1 cellular context compared by ENCODE assay signal in the genomic region with DNA sequence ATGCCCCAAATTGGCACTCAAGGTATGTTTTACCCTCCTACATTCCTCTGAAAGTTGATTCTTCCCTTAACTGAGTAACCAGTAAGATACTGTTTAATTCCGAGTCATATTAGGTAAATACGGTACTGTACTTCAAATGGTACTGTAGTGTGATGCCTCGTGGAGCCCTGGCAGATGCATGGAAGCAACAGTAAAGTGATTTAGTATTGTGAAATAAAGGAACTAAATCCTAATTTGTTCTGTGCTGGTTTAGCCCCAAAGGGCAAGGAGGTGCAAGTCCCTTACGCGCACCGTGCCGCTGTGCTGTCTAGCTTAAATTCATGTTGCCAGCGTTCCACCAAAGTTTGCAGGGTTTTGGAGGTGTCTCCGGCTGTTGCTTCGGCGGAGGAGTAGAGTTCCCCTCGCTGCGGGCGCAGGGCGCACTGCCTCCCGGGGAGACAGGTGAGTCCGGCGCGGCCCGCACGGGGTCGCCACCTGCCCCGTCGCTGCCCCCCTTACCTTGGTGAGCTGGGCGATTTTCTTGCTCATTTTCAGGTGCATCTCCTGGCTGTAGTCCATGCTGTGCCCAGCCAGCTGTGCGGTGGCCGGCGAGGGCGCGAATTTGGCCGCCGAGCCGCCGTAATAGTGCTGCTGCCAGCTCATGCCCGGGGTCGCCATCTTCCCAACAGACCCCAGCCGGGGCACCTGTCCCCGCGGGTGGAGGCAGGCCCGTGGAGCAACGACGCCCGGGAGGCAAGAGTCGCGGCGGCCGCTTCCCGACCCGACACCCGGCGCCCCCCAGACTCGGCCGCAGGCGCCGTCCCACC.
TF ChIP-seq lines count a peak whose summit lies in the region.

No MANE protein-coding gene starts in this region.

TF ChIP-seq in K562, 482 proteins besides CTCF, POLR2A, EP300 and RAD21 (continued from another document and continues in another):
- TF ChIP-seq, protein P1, sequence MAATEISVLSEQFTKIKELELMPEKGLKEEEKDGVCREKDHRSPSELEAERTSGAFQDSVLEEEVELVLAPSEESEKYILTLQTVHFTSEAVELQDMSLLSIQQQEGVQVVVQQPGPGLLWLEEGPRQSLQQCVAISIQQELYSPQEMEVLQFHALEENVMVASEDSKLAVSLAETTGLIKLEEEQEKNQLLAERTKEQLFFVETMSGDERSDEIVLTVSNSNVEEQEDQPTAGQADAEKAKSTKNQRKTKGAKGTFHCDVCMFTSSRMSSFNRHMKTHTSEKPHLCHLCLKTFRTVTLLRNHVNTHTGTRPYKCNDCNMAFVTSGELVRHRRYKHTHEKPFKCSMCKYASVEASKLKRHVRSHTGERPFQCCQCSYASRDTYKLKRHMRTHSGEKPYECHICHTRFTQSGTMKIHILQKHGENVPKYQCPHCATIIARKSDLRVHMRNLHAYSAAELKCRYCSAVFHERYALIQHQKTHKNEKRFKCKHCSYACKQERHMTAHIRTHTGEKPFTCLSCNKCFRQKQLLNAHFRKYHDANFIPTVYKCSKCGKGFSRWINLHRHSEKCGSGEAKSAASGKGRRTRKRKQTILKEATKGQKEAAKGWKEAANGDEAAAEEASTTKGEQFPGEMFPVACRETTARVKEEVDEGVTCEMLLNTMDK (IDR thresholded peaks at IDR 0.05; ENCODE audit: borderline replicate concordance, insufficient read depth, low read depth, low read length, poor library complexity, severe bottlenecking) = peak; percentile 90
- no peak for TF ChIP-seq ZNF696 (CRISPR knock-in tag; conservative IDR thresholded peaks at IDR 0.05)
- TF ChIP-seq, protein P2, sequence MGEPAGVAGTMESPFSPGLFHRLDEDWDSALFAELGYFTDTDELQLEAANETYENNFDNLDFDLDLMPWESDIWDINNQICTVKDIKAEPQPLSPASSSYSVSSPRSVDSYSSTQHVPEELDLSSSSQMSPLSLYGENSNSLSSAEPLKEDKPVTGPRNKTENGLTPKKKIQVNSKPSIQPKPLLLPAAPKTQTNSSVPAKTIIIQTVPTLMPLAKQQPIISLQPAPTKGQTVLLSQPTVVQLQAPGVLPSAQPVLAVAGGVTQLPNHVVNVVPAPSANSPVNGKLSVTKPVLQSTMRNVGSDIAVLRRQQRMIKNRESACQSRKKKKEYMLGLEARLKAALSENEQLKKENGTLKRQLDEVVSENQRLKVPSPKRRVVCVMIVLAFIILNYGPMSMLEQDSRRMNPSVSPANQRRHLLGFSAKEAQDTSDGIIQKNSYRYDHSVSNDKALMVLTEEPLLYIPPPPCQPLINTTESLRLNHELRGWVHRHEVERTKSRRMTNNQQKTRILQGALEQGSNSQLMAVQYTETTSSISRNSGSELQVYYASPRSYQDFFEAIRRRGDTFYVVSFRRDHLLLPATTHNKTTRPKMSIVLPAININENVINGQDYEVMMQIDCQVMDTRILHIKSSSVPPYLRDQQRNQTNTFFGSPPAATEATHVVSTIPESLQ (CRISPR knock-in tag; IDR thresholded peaks at IDR 0.05) = no peak
- TF ChIP-seq, protein P3, sequence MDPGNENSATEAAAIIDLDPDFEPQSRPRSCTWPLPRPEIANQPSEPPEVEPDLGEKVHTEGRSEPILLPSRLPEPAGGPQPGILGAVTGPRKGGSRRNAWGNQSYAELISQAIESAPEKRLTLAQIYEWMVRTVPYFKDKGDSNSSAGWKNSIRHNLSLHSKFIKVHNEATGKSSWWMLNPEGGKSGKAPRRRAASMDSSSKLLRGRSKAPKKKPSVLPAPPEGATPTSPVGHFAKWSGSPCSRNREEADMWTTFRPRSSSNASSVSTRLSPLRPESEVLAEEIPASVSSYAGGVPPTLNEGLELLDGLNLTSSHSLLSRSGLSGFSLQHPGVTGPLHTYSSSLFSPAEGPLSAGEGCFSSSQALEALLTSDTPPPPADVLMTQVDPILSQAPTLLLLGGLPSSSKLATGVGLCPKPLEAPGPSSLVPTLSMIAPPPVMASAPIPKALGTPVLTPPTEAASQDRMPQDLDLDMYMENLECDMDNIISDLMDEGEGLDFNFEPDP (CRISPR knock-in tag; IDR thresholded peaks at IDR 0.05) = no peak
- TF ChIP-seq, protein P4, sequence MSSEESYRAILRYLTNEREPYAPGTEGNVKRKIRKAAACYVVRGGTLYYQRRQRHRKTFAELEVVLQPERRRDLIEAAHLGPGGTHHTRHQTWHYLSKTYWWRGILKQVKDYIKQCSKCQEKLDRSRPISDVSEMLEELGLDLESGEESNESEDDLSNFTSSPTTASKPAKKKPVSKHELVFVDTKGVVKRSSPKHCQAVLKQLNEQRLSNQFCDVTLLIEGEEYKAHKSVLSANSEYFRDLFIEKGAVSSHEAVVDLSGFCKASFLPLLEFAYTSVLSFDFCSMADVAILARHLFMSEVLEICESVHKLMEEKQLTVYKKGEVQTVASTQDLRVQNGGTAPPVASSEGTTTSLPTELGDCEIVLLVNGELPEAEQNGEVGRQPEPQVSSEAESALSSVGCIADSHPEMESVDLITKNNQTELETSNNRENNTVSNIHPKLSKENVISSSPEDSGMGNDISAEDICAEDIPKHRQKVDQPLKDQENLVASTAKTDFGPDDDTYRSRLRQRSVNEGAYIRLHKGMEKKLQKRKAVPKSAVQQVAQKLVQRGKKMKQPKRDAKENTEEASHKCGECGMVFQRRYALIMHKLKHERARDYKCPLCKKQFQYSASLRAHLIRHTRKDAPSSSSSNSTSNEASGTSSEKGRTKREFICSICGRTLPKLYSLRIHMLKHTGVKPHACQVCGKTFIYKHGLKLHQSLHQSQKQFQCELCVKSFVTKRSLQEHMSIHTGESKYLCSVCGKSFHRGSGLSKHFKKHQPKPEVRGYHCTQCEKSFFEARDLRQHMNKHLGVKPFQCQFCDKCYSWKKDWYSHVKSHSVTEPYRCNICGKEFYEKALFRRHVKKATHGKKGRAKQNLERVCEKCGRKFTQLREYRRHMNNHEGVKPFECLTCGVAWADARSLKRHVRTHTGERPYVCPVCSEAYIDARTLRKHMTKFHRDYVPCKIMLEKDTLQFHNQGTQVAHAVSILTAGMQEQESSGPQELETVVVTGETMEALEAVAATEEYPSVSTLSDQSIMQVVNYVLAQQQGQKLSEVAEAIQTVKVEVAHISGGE (CRISPR knock-in tag; IDR thresholded peaks at IDR 0.05) = no peak
- TF ChIP-seq, protein P5, sequence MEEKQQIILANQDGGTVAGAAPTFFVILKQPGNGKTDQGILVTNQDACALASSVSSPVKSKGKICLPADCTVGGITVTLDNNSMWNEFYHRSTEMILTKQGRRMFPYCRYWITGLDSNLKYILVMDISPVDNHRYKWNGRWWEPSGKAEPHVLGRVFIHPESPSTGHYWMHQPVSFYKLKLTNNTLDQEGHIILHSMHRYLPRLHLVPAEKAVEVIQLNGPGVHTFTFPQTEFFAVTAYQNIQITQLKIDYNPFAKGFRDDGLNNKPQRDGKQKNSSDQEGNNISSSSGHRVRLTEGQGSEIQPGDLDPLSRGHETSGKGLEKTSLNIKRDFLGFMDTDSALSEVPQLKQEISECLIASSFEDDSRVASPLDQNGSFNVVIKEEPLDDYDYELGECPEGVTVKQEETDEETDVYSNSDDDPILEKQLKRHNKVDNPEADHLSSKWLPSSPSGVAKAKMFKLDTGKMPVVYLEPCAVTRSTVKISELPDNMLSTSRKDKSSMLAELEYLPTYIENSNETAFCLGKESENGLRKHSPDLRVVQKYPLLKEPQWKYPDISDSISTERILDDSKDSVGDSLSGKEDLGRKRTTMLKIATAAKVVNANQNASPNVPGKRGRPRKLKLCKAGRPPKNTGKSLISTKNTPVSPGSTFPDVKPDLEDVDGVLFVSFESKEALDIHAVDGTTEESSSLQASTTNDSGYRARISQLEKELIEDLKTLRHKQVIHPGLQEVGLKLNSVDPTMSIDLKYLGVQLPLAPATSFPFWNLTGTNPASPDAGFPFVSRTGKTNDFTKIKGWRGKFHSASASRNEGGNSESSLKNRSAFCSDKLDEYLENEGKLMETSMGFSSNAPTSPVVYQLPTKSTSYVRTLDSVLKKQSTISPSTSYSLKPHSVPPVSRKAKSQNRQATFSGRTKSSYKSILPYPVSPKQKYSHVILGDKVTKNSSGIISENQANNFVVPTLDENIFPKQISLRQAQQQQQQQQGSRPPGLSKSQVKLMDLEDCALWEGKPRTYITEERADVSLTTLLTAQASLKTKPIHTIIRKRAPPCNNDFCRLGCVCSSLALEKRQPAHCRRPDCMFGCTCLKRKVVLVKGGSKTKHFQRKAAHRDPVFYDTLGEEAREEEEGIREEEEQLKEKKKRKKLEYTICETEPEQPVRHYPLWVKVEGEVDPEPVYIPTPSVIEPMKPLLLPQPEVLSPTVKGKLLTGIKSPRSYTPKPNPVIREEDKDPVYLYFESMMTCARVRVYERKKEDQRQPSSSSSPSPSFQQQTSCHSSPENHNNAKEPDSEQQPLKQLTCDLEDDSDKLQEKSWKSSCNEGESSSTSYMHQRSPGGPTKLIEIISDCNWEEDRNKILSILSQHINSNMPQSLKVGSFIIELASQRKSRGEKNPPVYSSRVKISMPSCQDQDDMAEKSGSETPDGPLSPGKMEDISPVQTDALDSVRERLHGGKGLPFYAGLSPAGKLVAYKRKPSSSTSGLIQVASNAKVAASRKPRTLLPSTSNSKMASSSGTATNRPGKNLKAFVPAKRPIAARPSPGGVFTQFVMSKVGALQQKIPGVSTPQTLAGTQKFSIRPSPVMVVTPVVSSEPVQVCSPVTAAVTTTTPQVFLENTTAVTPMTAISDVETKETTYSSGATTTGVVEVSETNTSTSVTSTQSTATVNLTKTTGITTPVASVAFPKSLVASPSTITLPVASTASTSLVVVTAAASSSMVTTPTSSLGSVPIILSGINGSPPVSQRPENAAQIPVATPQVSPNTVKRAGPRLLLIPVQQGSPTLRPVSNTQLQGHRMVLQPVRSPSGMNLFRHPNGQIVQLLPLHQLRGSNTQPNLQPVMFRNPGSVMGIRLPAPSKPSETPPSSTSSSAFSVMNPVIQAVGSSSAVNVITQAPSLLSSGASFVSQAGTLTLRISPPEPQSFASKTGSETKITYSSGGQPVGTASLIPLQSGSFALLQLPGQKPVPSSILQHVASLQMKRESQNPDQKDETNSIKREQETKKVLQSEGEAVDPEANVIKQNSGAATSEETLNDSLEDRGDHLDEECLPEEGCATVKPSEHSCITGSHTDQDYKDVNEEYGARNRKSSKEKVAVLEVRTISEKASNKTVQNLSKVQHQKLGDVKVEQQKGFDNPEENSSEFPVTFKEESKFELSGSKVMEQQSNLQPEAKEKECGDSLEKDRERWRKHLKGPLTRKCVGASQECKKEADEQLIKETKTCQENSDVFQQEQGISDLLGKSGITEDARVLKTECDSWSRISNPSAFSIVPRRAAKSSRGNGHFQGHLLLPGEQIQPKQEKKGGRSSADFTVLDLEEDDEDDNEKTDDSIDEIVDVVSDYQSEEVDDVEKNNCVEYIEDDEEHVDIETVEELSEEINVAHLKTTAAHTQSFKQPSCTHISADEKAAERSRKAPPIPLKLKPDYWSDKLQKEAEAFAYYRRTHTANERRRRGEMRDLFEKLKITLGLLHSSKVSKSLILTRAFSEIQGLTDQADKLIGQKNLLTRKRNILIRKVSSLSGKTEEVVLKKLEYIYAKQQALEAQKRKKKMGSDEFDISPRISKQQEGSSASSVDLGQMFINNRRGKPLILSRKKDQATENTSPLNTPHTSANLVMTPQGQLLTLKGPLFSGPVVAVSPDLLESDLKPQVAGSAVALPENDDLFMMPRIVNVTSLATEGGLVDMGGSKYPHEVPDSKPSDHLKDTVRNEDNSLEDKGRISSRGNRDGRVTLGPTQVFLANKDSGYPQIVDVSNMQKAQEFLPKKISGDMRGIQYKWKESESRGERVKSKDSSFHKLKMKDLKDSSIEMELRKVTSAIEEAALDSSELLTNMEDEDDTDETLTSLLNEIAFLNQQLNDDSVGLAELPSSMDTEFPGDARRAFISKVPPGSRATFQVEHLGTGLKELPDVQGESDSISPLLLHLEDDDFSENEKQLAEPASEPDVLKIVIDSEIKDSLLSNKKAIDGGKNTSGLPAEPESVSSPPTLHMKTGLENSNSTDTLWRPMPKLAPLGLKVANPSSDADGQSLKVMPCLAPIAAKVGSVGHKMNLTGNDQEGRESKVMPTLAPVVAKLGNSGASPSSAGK (IDR thresholded peaks at IDR 0.05) = peak; percentile 89
- TF ChIP-seq, protein P6, sequence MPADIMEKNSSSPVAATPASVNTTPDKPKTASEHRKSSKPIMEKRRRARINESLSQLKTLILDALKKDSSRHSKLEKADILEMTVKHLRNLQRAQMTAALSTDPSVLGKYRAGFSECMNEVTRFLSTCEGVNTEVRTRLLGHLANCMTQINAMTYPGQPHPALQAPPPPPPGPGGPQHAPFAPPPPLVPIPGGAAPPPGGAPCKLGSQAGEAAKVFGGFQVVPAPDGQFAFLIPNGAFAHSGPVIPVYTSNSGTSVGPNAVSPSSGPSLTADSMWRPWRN (IDR thresholded peaks at IDR 0.05; ENCODE audit: low read depth) = no peak
- TF ChIP-seq ZNF146 (CRISPR knock-in tag; IDR thresholded peaks at IDR 0.05; ENCODE audit: unreplicated experiment) = peak; percentile 2
- TF ChIP-seq MEF2D (tag; conservative IDR thresholded peaks at IDR 0.05; ENCODE audit: low read depth) = no peak
- TF ChIP-seq RFX5 (IDR thresholded peaks at IDR 0.05; ENCODE audit: low read depth, low read length) = no peak
- no peak for TF ChIP-seq SAFB2 (IDR thresholded peaks at IDR 0.05; ENCODE audit: borderline replicate concordance, low read depth, low read length, severe bottlenecking)
- TF ChIP-seq, protein P7, sequence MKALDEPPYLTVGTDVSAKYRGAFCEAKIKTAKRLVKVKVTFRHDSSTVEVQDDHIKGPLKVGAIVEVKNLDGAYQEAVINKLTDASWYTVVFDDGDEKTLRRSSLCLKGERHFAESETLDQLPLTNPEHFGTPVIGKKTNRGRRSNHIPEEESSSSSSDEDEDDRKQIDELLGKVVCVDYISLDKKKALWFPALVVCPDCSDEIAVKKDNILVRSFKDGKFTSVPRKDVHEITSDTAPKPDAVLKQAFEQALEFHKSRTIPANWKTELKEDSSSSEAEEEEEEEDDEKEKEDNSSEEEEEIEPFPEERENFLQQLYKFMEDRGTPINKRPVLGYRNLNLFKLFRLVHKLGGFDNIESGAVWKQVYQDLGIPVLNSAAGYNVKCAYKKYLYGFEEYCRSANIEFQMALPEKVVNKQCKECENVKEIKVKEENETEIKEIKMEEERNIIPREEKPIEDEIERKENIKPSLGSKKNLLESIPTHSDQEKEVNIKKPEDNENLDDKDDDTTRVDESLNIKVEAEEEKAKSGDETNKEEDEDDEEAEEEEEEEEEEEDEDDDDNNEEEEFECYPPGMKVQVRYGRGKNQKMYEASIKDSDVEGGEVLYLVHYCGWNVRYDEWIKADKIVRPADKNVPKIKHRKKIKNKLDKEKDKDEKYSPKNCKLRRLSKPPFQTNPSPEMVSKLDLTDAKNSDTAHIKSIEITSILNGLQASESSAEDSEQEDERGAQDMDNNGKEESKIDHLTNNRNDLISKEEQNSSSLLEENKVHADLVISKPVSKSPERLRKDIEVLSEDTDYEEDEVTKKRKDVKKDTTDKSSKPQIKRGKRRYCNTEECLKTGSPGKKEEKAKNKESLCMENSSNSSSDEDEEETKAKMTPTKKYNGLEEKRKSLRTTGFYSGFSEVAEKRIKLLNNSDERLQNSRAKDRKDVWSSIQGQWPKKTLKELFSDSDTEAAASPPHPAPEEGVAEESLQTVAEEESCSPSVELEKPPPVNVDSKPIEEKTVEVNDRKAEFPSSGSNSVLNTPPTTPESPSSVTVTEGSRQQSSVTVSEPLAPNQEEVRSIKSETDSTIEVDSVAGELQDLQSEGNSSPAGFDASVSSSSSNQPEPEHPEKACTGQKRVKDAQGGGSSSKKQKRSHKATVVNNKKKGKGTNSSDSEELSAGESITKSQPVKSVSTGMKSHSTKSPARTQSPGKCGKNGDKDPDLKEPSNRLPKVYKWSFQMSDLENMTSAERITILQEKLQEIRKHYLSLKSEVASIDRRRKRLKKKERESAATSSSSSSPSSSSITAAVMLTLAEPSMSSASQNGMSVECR (CRISPR knock-in tag; IDR thresholded peaks at IDR 0.05) = peak; percentile 11; the same call in 1 of the 2 replicates
- TF ChIP-seq ELF2 (CRISPR knock-in tag; IDR thresholded peaks at IDR 0.05) = no peak
- no peak for TF ChIP-seq ZKSCAN3 (CRISPR knock-in tag; IDR thresholded peaks at IDR 0.05)
- TF ChIP-seq, protein P8, sequence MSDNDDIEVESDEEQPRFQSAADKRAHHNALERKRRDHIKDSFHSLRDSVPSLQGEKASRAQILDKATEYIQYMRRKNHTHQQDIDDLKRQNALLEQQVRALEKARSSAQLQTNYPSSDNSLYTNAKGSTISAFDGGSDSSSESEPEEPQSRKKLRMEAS (CRISPR knock-in tag; IDR thresholded peaks at IDR 0.05) = peak; percentile 46; the same call in 1 of the 2 replicates
- no peak for TF ChIP-seq TOE1 (IDR thresholded peaks at IDR 0.05; ENCODE audit: borderline replicate concordance)
- TF ChIP-seq TOE1 (CRISPR knock-in tag; IDR thresholded peaks at IDR 0.05; ENCODE audit: borderline replicate concordance, low read depth) = peak; percentile 77; the same call in 1 of the 2 replicates
- no peak for TF ChIP-seq GATAD2B (IDR thresholded peaks at IDR 0.05; ENCODE audit: borderline replicate concordance)
